Comparison of ENCODE assay signal across 1 cellular context in genomic region chr22:43039800-43040199, GRCh38.
TF ChIP-seq lines count a peak whose summit lies in the region.

No MANE protein-coding gene starts in this region.

TF ChIP-seq in HEK293, 187 proteins besides CTCF, POLR2A, EP300 and RAD21 (continued from another document):
- TF ChIP-seq OSR2 (tag by site-specific recombination; IDR thresholded peaks at IDR 0.05), result no peak
